ENCODE assay signal across 22 cellular contexts in genomic region chrX:23980063-23980462, GRCh38. TPM values are rescaled to one million over a fixed set of nuclear protein-coding genes. Genes with fewer than 3 reads are reported as not detected.
DNase-seq lines count a peak whose midpoint lies in the region; TF ChIP-seq lines count a peak whose summit lies in the region.
"Had no signal": no experiment of that assay in that cellular context is flagged by ENCODE, and none has a peak within 500 bp of the region (broad histone marks: within the 10 kb centered on the region; RNA-seq: fewer than 3 reads in every experiment).

No MANE protein-coding gene starts in this region.

- no peaks in the 10 kb centered on the region for H3K9me3 ChIP-seq in breast epithelium
- H3K9me3 ChIP-seq: A549; BLaER1 treated with 17β-estradiol and CSF1 and Interleukin-3, amounts not matched to agents 10 nM and 100 nM; esophagus squamous epithelium; HAP-1; SJSA1; testis had no signal

- TF ChIP-seq CTCF in breast epithelium (IDR thresholded peaks at IDR 0.05) = no peak
- no peak for TF ChIP-seq CTCF in brain (conservative IDR thresholded peaks at IDR 0.05)

- intact Hi-C loops in breast epithelium (cut with DNase I; ENCODE audit: low total_unique reads) = no loop called here

- in situ Hi-C loops in T47D (cut with HindIII; ENCODE audit: low pct_unique_long_range_greater_than_20kb, low sequenced_read_pairs) = no loop called here

- H3K27me3 Mint-ChIP-seq in brain = peaks cover 7% of the 10 kb centered on the region
- H3K27me3 Mint-ChIP-seq: activated naive CD8-positive, alpha-beta T cell had no signal

- H3K9me3 Mint-ChIP-seq in brain = no peaks in the 10 kb centered on the region
- H3K9me3 Mint-ChIP-seq: activated T-helper 1 cell treated with anti-CD3 and anti-CD28 coated beads, Interleukin-12 subunit alpha, Interleukin-12 subunit beta, Interleukin-2, Interleukin-4 antibody, amounts not matched to agents 30 ng/mL and 10 ng/mL and 1 ng/mL, durations not matched to agents 14 hours and 24 hours and 36 hours; natural killer cell treated with Interleukin-12 subunit alpha and Interleukin-12 subunit beta and Interleukin-15 and Interleukin-18, amount 100 ng/mL, for 72 hours had no signal

- TF ChIP-seq POLR2A in breast epithelium (IDR thresholded peaks at IDR 0.05) = no peak

- peaks cover 20% of the 10 kb centered on the region for H3K4me1 Mint-ChIP-seq in brain

- H3K4me3 ChIP-seq in breast epithelium = no peak overlapping the region
- H3K4me3 ChIP-seq: A549; BLaER1 treated with 17β-estradiol and CSF1 and Interleukin-3, amounts not matched to agents 10 nM and 100 nM; esophagus squamous epithelium; HAP-1; PC-9; SJSA1; testis had no signal

- H3K27ac Mint-ChIP-seq in brain = peak overlapping the region; percentile 8 to 85 (median 69)
- H3K27ac Mint-ChIP-seq: activated naive CD8-positive, alpha-beta T cell; activated T-helper 1 cell treated with anti-CD3 and anti-CD28 coated beads, Interleukin-12 subunit alpha, Interleukin-12 subunit beta, Interleukin-2, Interleukin-4 antibody, amounts not matched to agents 30 ng/mL and 10 ng/mL and 1 ng/mL, durations not matched to agents 14 hours and 24 hours and 36 hours; natural killer cell treated with Interleukin-12 subunit alpha and Interleukin-12 subunit beta and Interleukin-15 and Interleukin-18, amount 100 ng/mL, for 72 hours had no signal

- peaks cover 0 to 30% of the 10 kb centered on the region in 2 donors for H3K27me3 ChIP-seq in breast epithelium
- H3K27me3 ChIP-seq: SJSA1, testis had no signal

- DNase-seq in T47D (ENCODE audit: low read depth in 1 of 2, low spot score in 1 of 2) (peak; percentile 23 to 81), breast epithelium (ENCODE audit: low spot score in 2 of 2) (no peak), kidney tubule cell (ENCODE audit: low spot score) (peak; percentile 3), SKM-1 treated with dmso at 0.1 percent for 144 hours (lab: John Stamatoyannopoulos, UW; ENCODE audit: unreplicated experiment) (no peak), HuH-7.5 (ENCODE audit: low spot score) (no peak), DMS153 treated with DMSO at 0.1 percent for 48 hours (lab: John Stamatoyannopoulos, UW; ENCODE audit: unreplicated experiment) (no peak), anterior cingulate cortex (lab: John Stamatoyannopoulos, UW) (no peak)
- DNase-seq: DMS79 treated with DMSO at 0.1 percent for 48 hours, esophagus squamous epithelium, mammary epithelial cell, NCI-H1092, NCI-H748 treated with DMSO at 0.1 percent for 48 hours, PC-9, testis had no signal

- peaks cover 13% of the 10 kb centered on the region for H3K36me3 Mint-ChIP-seq in brain
- H3K36me3 Mint-ChIP-seq: activated naive CD8-positive, alpha-beta T cell had no signal

- H3K27ac ChIP-seq in breast epithelium = no peak overlapping the region
- H3K27ac ChIP-seq: A549; BLaER1 treated with 17β-estradiol and CSF1 and Interleukin-3, amounts not matched to agents 10 nM and 100 nM; PC-9; SJSA1; testis had no signal

- no peaks in the 10 kb centered on the region for H3K4me1 ChIP-seq in breast epithelium
- H3K4me1 ChIP-seq: A549; BLaER1 treated with 17β-estradiol and CSF1 and Interleukin-3, amounts not matched to agents 10 nM and 100 nM; testis had no signal

- H3K4me3 Mint-ChIP-seq in brain = no peak overlapping the region
- H3K4me3 Mint-ChIP-seq: activated naive CD8-positive, alpha-beta T cell; activated T-helper 1 cell treated with anti-CD3 and anti-CD28 coated beads, Interleukin-12 subunit alpha, Interleukin-12 subunit beta, Interleukin-2, Interleukin-4 antibody, amounts not matched to agents 30 ng/mL and 10 ng/mL and 1 ng/mL, durations not matched to agents 14 hours and 24 hours and 36 hours; natural killer cell treated with Interleukin-12 subunit alpha and Interleukin-12 subunit beta and Interleukin-15 and Interleukin-18, amount 100 ng/mL, for 72 hours had no signal

- no peaks in the 10 kb centered on the region for H3K36me3 ChIP-seq in breast epithelium
- H3K36me3 ChIP-seq: esophagus squamous epithelium, HAP-1, SJSA1 had no signal

RNA-seq across cellular contexts. Expression of gene KLHL15, which starts 46.9 kb away (rescaled TPM):
- 10 to 100 TPM in 2 of 3 donors, 1 to 10 TPM in 1; 6.9 to 16.5 (median 10.4) TPM for total RNA-seq in breast epithelium
- polyA plus RNA-seq in brain (ENCODE audit: insufficient read depth, low read depth, low replicate concordance) = 3.0 TPM

Comparison
In these comparisons a context has a peak if more than half of its experiments do, and no peak if none do; other contexts are left out.
1. DNase-seq: peak in T47D (2 of 2) and kidney tubule cell (single experiment); none in breast epithelium (0 of 2), SKM-1 treated with dmso at 0.1 percent for 144 hours (single experiment), HuH-7.5 (single experiment), DMS153 treated with DMSO at 0.1 percent for 48 hours (single experiment) and anterior cingulate cortex (0 of 58).